Comparison of ENCODE assay signal across 34 cellular contexts in the genomic region with DNA sequence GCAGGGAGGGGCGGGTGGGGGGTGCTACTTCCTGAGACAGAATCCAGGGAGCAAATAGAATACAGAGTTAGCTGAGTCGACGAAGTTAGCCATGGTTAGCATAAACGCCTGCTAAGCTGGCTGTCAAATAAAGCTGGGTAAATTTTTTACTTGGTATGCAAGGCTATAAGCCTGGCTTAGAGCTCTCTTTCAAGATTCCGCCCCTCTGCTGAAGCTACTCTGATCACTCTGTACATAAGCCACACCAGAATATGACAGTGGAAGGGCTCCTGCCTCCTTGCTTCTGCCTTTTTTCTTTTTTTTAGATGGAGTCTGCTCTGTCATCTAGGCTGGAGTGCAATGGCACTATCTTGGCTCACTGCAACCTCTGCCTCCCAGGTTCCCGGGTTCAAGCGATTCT.
"Had no signal": no experiment of that assay in that cellular context is flagged by ENCODE, and none has a peak within 500 bp of the region (broad histone marks: within the 10 kb centered on the region; RNA-seq: fewer than 3 reads in every experiment).

No MANE protein-coding gene starts in this region.

- H3K36me3 ChIP-seq: cardiac muscle cell had no signal

- H3K9me3 Mint-ChIP-seq: activated B cell treated with CpG ODN at 0.5 μM for 24 hours; activated CD4-positive, alpha-beta memory T cell treated with anti-CD3 and anti-CD28 coated beads, Interleukin-2, amount 10 ng/mL, durations not matched to agents 7 days and 5 days; activated CD4-positive, alpha-beta T cell treated with anti-CD3 and anti-CD28 coated beads, Interleukin-2, amount 10 ng/mL, durations not matched to agents 7 days and 5 days; activated naive CD4-positive, alpha-beta T cell treated with anti-CD3 and anti-CD28 coated beads, Interleukin-2, amount 10 ng/mL, durations not matched to agents 7 days and 5 days; activated naive CD4-positive, alpha-beta T cell treated with anti-CD3 and anti-CD28 coated beads, Interleukin-2, amount 50 U/mL, for 24 hours; activated naive CD8-positive, alpha-beta T cell treated with anti-CD3 and anti-CD28 coated beads, Interleukin-2, amount 10 ng/mL, durations not matched to agents 7 days and 5 days; activated naive CD8-positive, alpha-beta T cell treated with anti-CD3 and anti-CD28 coated beads, Interleukin-2, amount 50 U/mL, for 24 hours; activated T-cell treated with anti-CD3 and anti-CD28 coated beads, Interleukin-2, amount 50 U/mL, for 24 hours; activated T-helper 2 cell treated with anti-CD3 and anti-CD28 coated beads, Interferon-gamma antibody, Interleukin-2, Interleukin-4, amounts not matched to agents 10 μg/mL and 5 μg/mL and 100 μg/mL, durations not matched to agents 14 hours and 24 hours and 36 hours; central memory CD8-positive, alpha-beta T cell; T-helper 1 cell treated with Interleukin-12 subunit alpha and Interleukin-12 subunit beta and Interleukin-4 antibody, amounts not matched to agents 30 μg/mL and 1 μg/mL, for 36 hours; T-helper 2 cell treated with Interferon-gamma antibody and Interleukin-4, amounts not matched to agents 5 μg/mL and 100 μg/mL, for 36 hours had no signal

- DNase-seq: activated B cell treated with CpG ODN at 0.5 μM for 24 hours; activated CD4-positive, alpha-beta memory T cell treated with anti-CD3 and anti-CD28 coated beads, Interleukin-2, amount 10 ng/mL, durations not matched to agents 7 days and 5 days; activated CD4-positive, alpha-beta T cell treated with anti-CD3 and anti-CD28 coated beads for 4 hours; activated CD4-positive, alpha-beta T cell treated with anti-CD3 and anti-CD28 coated beads, Interleukin-2, amount 10 ng/mL, durations not matched to agents 7 days and 5 days; activated CD4-positive, alpha-beta T cell treated with anti-CD3 and anti-CD28 coated beads, Interleukin-2, amount 50 U/mL, for 48 hours; activated CD4-positive, CD25-positive, alpha-beta regulatory T cell treated with anti-CD3 and anti-CD28 coated beads, Interleukin-2, amount 50 U/mL, for 72 hours; activated CD8-positive, alpha-beta memory T cell treated with anti-CD3 and anti-CD28 coated beads for 24 hours; activated CD8-positive, alpha-beta memory T cell treated with anti-CD3 and anti-CD28 coated beads, Interleukin-2, amount 10 ng/mL, durations not matched to agents 7 days and 5 days; activated CD8-positive, alpha-beta memory T cell treated with anti-CD3 and anti-CD28 coated beads, Interleukin-2, amount 50 U/mL, for 48 hours; activated CD8-positive, alpha-beta T cell treated with anti-CD3 and anti-CD28 coated beads, Interleukin-2, amount 10 ng/mL, durations not matched to agents 7 days and 5 days; activated effector memory CD4-positive, alpha-beta T cell treated with Interleukin-2 at 50 U/mL for 16 hours; activated gamma-delta T cell; activated naive CD4-positive, alpha-beta T cell treated with anti-CD3 and anti-CD28 coated beads, Interleukin-2, amount 10 ng/mL, durations not matched to agents 7 days and 5 days; activated naive CD4-positive, alpha-beta T cell treated with Interleukin-2 at 50 U/mL for 16 hours; activated naive CD8-positive, alpha-beta T cell treated with anti-CD3 and anti-CD28 coated beads, Interleukin-2, amount 10 ng/mL, durations not matched to agents 7 days and 5 days; activated naive CD8-positive, alpha-beta T cell treated with anti-CD3 and anti-CD28 coated beads, Interleukin-2, amount 50 U/mL, for 24 hours; activated T-cell treated with anti-CD3 and anti-CD28 coated beads, Interleukin-2, amount 50 U/mL, for 24 hours; activated T-cell treated with anti-CD3 and anti-CD28 coated beads, Interleukin-2, amount 50 U/mL, for 48 hours; amygdala; anterior cingulate cortex; caudate nucleus; cerebellar nuclear complex; T-helper 1 cell; T-helper 2 cell; T-helper 9 cell had no signal

- H3K27ac Mint-ChIP-seq: activated B cell treated with CpG ODN at 0.5 μM for 24 hours; activated CD4-positive, alpha-beta memory T cell treated with anti-CD3 and anti-CD28 coated beads, Interleukin-2, amount 10 ng/mL, durations not matched to agents 7 days and 5 days; activated CD8-positive, alpha-beta memory T cell treated with anti-CD3 and anti-CD28 coated beads, Interleukin-2, amount 10 ng/mL, durations not matched to agents 7 days and 5 days; activated CD8-positive, alpha-beta T cell treated with anti-CD3 and anti-CD28 coated beads, Interleukin-2, amount 10 ng/mL, durations not matched to agents 7 days and 5 days; activated naive CD4-positive, alpha-beta T cell treated with anti-CD3 and anti-CD28 coated beads, Interleukin-2, amount 10 ng/mL, durations not matched to agents 7 days and 5 days; activated naive CD4-positive, alpha-beta T cell treated with anti-CD3 and anti-CD28 coated beads, Interleukin-2, amount 50 U/mL, for 24 hours; activated naive CD8-positive, alpha-beta T cell; activated naive CD8-positive, alpha-beta T cell treated with anti-CD3 and anti-CD28 coated beads, Interleukin-2, amount 10 ng/mL, durations not matched to agents 7 days and 5 days; activated naive CD8-positive, alpha-beta T cell treated with anti-CD3 and anti-CD28 coated beads, Interleukin-2, amount 50 U/mL, for 24 hours; activated T-cell treated with anti-CD3 and anti-CD28 coated beads, Interleukin-2, amount 50 U/mL, for 24 hours; activated T-helper 2 cell treated with anti-CD3 and anti-CD28 coated beads, Interferon-gamma antibody, Interleukin-2, Interleukin-4, amounts not matched to agents 10 μg/mL and 5 μg/mL and 100 μg/mL, durations not matched to agents 14 hours and 24 hours and 36 hours; T-helper 1 cell treated with Interleukin-12 subunit alpha and Interleukin-12 subunit beta and Interleukin-4 antibody, amounts not matched to agents 30 μg/mL and 1 μg/mL, for 36 hours; T-helper 2 cell treated with Interferon-gamma antibody and Interleukin-4, amounts not matched to agents 5 μg/mL and 100 μg/mL, for 36 hours had no signal

- H3K4me1 Mint-ChIP-seq: activated naive CD8-positive, alpha-beta T cell treated with anti-CD3 and anti-CD28 coated beads, Interleukin-2, amount 50 U/mL, for 24 hours; central memory CD8-positive, alpha-beta T cell had no signal

- H3K36me3 Mint-ChIP-seq: activated CD8-positive, alpha-beta memory T cell treated with anti-CD3 and anti-CD28 coated beads, Interleukin-2, amount 10 ng/mL, durations not matched to agents 7 days and 5 days; activated naive CD4-positive, alpha-beta T cell treated with anti-CD3 and anti-CD28 coated beads, Interleukin-2, amount 10 ng/mL, durations not matched to agents 7 days and 5 days; activated naive CD4-positive, alpha-beta T cell treated with anti-CD3 and anti-CD28 coated beads, Interleukin-2, amount 50 U/mL, for 24 hours; activated naive CD8-positive, alpha-beta T cell; activated naive CD8-positive, alpha-beta T cell treated with anti-CD3 and anti-CD28 coated beads, Interleukin-2, amount 10 ng/mL, durations not matched to agents 7 days and 5 days had no signal

- H3K4me3 Mint-ChIP-seq: activated B cell treated with CpG ODN at 0.5 μM for 24 hours; activated CD4-positive, alpha-beta memory T cell treated with anti-CD3 and anti-CD28 coated beads, Interleukin-2, amount 10 ng/mL, durations not matched to agents 7 days and 5 days; activated CD4-positive, alpha-beta T cell treated with anti-CD3 and anti-CD28 coated beads, Interleukin-2, amount 10 ng/mL, durations not matched to agents 7 days and 5 days; activated CD8-positive, alpha-beta memory T cell treated with anti-CD3 and anti-CD28 coated beads, Interleukin-2, amount 10 ng/mL, durations not matched to agents 7 days and 5 days; activated CD8-positive, alpha-beta T cell treated with anti-CD3 and anti-CD28 coated beads, Interleukin-2, amount 10 ng/mL, durations not matched to agents 7 days and 5 days; activated naive CD4-positive, alpha-beta T cell treated with anti-CD3 and anti-CD28 coated beads, Interleukin-2, amount 10 ng/mL, durations not matched to agents 7 days and 5 days; activated naive CD4-positive, alpha-beta T cell treated with anti-CD3 and anti-CD28 coated beads, Interleukin-2, amount 50 U/mL, for 24 hours; activated naive CD8-positive, alpha-beta T cell; activated naive CD8-positive, alpha-beta T cell treated with anti-CD3 and anti-CD28 coated beads, Interleukin-2, amount 10 ng/mL, durations not matched to agents 7 days and 5 days; activated naive CD8-positive, alpha-beta T cell treated with anti-CD3 and anti-CD28 coated beads, Interleukin-2, amount 50 U/mL, for 24 hours; activated T-cell treated with anti-CD3 and anti-CD28 coated beads, Interleukin-2, amount 50 U/mL, for 24 hours; T-helper 1 cell treated with Interleukin-12 subunit alpha and Interleukin-12 subunit beta and Interleukin-4 antibody, amounts not matched to agents 30 μg/mL and 1 μg/mL, for 36 hours; T-helper 2 cell treated with Interferon-gamma antibody and Interleukin-4, amounts not matched to agents 5 μg/mL and 100 μg/mL, for 36 hours had no signal

- ATAC-seq: activated CD8-positive, alpha-beta memory T cell treated with anti-CD3 and anti-CD28 coated beads, Interleukin-2, amount 10 ng/mL, durations not matched to agents 7 days and 5 days; activated CD8-positive, alpha-beta T cell treated with anti-CD3 and anti-CD28 coated beads, Interleukin-2, amount 10 ng/mL, durations not matched to agents 7 days and 5 days; activated naive CD8-positive, alpha-beta T cell treated with anti-CD3 and anti-CD28 coated beads, Interleukin-2, amount 50 U/mL, for 24 hours had no signal

- H3K27me3 Mint-ChIP-seq: activated B cell treated with CpG ODN at 0.5 μM for 24 hours; activated CD4-positive, alpha-beta memory T cell treated with anti-CD3 and anti-CD28 coated beads, Interleukin-2, amount 10 ng/mL, durations not matched to agents 7 days and 5 days; activated CD8-positive, alpha-beta memory T cell treated with anti-CD3 and anti-CD28 coated beads, Interleukin-2, amount 10 ng/mL, durations not matched to agents 7 days and 5 days; activated naive CD4-positive, alpha-beta T cell treated with anti-CD3 and anti-CD28 coated beads, Interleukin-2, amount 50 U/mL, for 24 hours; activated naive CD8-positive, alpha-beta T cell treated with anti-CD3 and anti-CD28 coated beads, Interleukin-2, amount 10 ng/mL, durations not matched to agents 7 days and 5 days; activated naive CD8-positive, alpha-beta T cell treated with anti-CD3 and anti-CD28 coated beads, Interleukin-2, amount 50 U/mL, for 24 hours; brain; central memory CD8-positive, alpha-beta T cell had no signal

- H3K9me3 ChIP-seq: ascending aorta had no signal

- H3K27ac ChIP-seq: ascending aorta, cardiac muscle cell had no signal

- H3K4me3 ChIP-seq: ascending aorta, cardiac muscle cell had no signal

- H3K27me3 ChIP-seq: ascending aorta, cardiac muscle cell had no signal
